Comparison of ENCODE assay signal across 13 cellular contexts in the genomic region with DNA sequence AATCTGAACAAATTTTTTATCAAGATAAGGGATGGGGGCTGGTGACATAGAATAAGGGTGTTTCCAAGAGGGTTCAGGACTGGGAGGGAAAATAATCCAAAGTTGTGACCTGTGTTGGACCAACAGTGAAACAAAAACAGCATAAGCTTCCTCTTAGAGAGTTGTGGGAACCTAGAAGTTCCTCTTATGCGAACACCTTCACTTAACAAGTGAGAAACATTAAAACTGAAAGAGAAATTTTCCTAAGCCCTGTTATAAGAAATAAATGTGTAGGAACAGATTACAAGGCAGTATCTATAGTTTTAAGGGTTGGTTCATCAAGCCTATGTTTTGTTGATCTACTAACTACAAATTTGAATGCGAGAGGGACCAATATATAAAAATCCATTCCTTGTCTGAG. TPM values are rescaled to one million over a fixed set of nuclear protein-coding genes. Genes with fewer than 3 reads are reported as not detected.
DNase-seq lines count a peak whose midpoint lies in the region; ATAC-seq lines count a peak whose summit lies in the region.
"Had no signal": no experiment of that assay in that cellular context is flagged by ENCODE, and none has a peak within 500 bp of the region (broad histone marks: within the 10 kb centered on the region; RNA-seq: fewer than 3 reads in every experiment).

No MANE protein-coding gene starts in this region.

- peaks cover 24 to 25% of the 10 kb centered on the region in 2 donors for H3K27me3 Mint-ChIP-seq in effector memory CD8-positive, alpha-beta T cell

- ATAC-seq in GM18511 (IDR thresholded peaks at IDR 0.05; ENCODE audit: unreplicated experiment) (peak; percentile 76), GM21447 (IDR thresholded peaks at IDR 0.05; ENCODE audit: unreplicated experiment) (peak; percentile 77), HG03064 (IDR thresholded peaks at IDR 0.05; ENCODE audit: low read depth, unreplicated experiment) (peak; percentile 80)
- ATAC-seq in effector memory CD8-positive, alpha-beta T cell (replicated peaks): no peak
- ATAC-seq: PC-3 had no signal

- no peaks in the 10 kb centered on the region for H3K36me3 Mint-ChIP-seq in effector memory CD8-positive, alpha-beta T cell (ENCODE audit: insufficient read depth)
- H3K36me3 Mint-ChIP-seq: immature natural killer cell had no signal

- H3K4me3 Mint-ChIP-seq in effector memory CD8-positive, alpha-beta T cell: no peak overlapping the region
- H3K4me3 Mint-ChIP-seq: immature natural killer cell had no signal

- no peaks in the 10 kb centered on the region for H3K9me3 Mint-ChIP-seq in effector memory CD8-positive, alpha-beta T cell
- H3K9me3 Mint-ChIP-seq: immature natural killer cell had no signal

- H3K4me1 Mint-ChIP-seq in effector memory CD8-positive, alpha-beta T cell (ENCODE audit: low read depth in 2 of 2): peaks cover 0 to under 1% of the 10 kb centered on the region in 2 donors

- intact Hi-C loops in posterior vena cava (cut with DNase I): no loop called here

- DNase-seq in OCI-M1 (lab: John Stamatoyannopoulos, UW) (peak; percentile 17), anterior cingulate cortex (lab: John Stamatoyannopoulos, UW) (no peak), posterior vena cava (ENCODE audit: low spot score) (no peak)
- no peak for DNase-seq in effector CD4-positive, alpha-beta T cell
- no peak for DNase-seq in effector memory CD8-positive, alpha-beta T cell
- DNase-seq: activated T-cell treated with anti-CD3 and anti-CD28 coated beads, Interleukin-2, amount 50 U/mL, for 1 hour; Caco-2; immature natural killer cell; NCI-H146; PC-3 had no signal

- H3K27ac Mint-ChIP-seq in effector memory CD8-positive, alpha-beta T cell: no peak overlapping the region
- H3K27ac Mint-ChIP-seq: immature natural killer cell had no signal

RNA-seq across cellular contexts. Expression of gene LLPH, which starts 58.4 kb away (rescaled TPM):
- 10 to 100 TPM; 20.8 to 24.7 TPM for total RNA-seq in posterior vena cava
